ENCODE assay signal across 1 cellular context in the genomic region with DNA sequence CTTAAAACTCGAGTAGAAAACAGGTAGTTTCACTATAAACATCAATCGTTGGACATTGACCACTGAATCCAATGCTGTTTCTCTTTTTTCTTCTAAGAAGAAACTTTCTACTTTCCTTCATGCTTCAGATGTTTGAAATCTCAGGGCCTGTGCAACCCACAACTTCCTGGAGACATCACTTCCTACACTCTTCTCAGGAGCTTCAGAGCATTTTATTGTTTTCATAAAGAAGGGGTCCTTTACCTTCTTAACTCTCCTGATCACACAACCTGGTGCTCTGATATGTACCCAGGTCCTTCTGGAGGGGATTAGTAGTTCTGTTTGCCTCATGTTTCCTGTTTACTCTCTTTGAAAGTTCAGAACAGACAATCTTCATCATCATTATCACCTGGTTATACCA.
TF ChIP-seq lines count a peak whose summit lies in the region.

No MANE protein-coding gene starts in this region.

TF ChIP-seq in K562, 482 proteins besides CTCF, POLR2A, EP300 and RAD21:
- TF ChIP-seq, protein P1, sequence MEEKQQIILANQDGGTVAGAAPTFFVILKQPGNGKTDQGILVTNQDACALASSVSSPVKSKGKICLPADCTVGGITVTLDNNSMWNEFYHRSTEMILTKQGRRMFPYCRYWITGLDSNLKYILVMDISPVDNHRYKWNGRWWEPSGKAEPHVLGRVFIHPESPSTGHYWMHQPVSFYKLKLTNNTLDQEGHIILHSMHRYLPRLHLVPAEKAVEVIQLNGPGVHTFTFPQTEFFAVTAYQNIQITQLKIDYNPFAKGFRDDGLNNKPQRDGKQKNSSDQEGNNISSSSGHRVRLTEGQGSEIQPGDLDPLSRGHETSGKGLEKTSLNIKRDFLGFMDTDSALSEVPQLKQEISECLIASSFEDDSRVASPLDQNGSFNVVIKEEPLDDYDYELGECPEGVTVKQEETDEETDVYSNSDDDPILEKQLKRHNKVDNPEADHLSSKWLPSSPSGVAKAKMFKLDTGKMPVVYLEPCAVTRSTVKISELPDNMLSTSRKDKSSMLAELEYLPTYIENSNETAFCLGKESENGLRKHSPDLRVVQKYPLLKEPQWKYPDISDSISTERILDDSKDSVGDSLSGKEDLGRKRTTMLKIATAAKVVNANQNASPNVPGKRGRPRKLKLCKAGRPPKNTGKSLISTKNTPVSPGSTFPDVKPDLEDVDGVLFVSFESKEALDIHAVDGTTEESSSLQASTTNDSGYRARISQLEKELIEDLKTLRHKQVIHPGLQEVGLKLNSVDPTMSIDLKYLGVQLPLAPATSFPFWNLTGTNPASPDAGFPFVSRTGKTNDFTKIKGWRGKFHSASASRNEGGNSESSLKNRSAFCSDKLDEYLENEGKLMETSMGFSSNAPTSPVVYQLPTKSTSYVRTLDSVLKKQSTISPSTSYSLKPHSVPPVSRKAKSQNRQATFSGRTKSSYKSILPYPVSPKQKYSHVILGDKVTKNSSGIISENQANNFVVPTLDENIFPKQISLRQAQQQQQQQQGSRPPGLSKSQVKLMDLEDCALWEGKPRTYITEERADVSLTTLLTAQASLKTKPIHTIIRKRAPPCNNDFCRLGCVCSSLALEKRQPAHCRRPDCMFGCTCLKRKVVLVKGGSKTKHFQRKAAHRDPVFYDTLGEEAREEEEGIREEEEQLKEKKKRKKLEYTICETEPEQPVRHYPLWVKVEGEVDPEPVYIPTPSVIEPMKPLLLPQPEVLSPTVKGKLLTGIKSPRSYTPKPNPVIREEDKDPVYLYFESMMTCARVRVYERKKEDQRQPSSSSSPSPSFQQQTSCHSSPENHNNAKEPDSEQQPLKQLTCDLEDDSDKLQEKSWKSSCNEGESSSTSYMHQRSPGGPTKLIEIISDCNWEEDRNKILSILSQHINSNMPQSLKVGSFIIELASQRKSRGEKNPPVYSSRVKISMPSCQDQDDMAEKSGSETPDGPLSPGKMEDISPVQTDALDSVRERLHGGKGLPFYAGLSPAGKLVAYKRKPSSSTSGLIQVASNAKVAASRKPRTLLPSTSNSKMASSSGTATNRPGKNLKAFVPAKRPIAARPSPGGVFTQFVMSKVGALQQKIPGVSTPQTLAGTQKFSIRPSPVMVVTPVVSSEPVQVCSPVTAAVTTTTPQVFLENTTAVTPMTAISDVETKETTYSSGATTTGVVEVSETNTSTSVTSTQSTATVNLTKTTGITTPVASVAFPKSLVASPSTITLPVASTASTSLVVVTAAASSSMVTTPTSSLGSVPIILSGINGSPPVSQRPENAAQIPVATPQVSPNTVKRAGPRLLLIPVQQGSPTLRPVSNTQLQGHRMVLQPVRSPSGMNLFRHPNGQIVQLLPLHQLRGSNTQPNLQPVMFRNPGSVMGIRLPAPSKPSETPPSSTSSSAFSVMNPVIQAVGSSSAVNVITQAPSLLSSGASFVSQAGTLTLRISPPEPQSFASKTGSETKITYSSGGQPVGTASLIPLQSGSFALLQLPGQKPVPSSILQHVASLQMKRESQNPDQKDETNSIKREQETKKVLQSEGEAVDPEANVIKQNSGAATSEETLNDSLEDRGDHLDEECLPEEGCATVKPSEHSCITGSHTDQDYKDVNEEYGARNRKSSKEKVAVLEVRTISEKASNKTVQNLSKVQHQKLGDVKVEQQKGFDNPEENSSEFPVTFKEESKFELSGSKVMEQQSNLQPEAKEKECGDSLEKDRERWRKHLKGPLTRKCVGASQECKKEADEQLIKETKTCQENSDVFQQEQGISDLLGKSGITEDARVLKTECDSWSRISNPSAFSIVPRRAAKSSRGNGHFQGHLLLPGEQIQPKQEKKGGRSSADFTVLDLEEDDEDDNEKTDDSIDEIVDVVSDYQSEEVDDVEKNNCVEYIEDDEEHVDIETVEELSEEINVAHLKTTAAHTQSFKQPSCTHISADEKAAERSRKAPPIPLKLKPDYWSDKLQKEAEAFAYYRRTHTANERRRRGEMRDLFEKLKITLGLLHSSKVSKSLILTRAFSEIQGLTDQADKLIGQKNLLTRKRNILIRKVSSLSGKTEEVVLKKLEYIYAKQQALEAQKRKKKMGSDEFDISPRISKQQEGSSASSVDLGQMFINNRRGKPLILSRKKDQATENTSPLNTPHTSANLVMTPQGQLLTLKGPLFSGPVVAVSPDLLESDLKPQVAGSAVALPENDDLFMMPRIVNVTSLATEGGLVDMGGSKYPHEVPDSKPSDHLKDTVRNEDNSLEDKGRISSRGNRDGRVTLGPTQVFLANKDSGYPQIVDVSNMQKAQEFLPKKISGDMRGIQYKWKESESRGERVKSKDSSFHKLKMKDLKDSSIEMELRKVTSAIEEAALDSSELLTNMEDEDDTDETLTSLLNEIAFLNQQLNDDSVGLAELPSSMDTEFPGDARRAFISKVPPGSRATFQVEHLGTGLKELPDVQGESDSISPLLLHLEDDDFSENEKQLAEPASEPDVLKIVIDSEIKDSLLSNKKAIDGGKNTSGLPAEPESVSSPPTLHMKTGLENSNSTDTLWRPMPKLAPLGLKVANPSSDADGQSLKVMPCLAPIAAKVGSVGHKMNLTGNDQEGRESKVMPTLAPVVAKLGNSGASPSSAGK (IDR thresholded peaks at IDR 0.05) = no peak
- TF ChIP-seq, protein P2, sequence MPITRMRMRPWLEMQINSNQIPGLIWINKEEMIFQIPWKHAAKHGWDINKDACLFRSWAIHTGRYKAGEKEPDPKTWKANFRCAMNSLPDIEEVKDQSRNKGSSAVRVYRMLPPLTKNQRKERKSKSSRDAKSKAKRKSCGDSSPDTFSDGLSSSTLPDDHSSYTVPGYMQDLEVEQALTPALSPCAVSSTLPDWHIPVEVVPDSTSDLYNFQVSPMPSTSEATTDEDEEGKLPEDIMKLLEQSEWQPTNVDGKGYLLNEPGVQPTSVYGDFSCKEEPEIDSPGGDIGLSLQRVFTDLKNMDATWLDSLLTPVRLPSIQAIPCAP (CRISPR knock-in tag; IDR thresholded peaks at IDR 0.05; ENCODE audit: borderline replicate concordance) = no peak
- TF ChIP-seq FOXJ3 (CRISPR knock-in tag; IDR thresholded peaks at IDR 0.05) (no peak), MECOM (CRISPR knock-in tag; IDR thresholded peaks at IDR 0.05) (no peak), E2F3 (CRISPR knock-in tag; IDR thresholded peaks at IDR 0.05) (no peak), MCM3 (IDR thresholded peaks at IDR 0.05) (no peak), HDAC8 (tag; IDR thresholded peaks at IDR 0.05) (no peak), HNRNPH1 (optimal IDR thresholded peaks at IDR 0.05; ENCODE audit: low read depth, low read length) (no peak), NR1H2 (CRISPR knock-in tag; IDR thresholded peaks at IDR 0.05) (no peak), NFATC3 (IDR thresholded peaks at IDR 0.05) (no peak), ZNF23 (CRISPR knock-in tag; IDR thresholded peaks at IDR 0.05) (no peak), ZNF589 (CRISPR knock-in tag; IDR thresholded peaks at IDR 0.05; ENCODE audit: low read depth) (no peak), PHF20 (IDR thresholded peaks at IDR 0.05; ENCODE audit: partially characterized antibody) (no peak), RBM34 (IDR thresholded peaks at IDR 0.05; ENCODE audit: borderline replicate concordance, insufficient read depth, low read length) (no peak), ZNF3 (CRISPR knock-in tag; IDR thresholded peaks at IDR 0.05) (no peak)
- TF ChIP-seq, protein P3, sequence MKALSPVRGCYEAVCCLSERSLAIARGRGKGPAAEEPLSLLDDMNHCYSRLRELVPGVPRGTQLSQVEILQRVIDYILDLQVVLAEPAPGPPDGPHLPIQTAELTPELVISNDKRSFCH (CRISPR knock-in tag; IDR thresholded peaks at IDR 0.05) = no peak
- TF ChIP-seq, protein P3 (tag; IDR thresholded peaks at IDR 0.05) = no peak
- TF ChIP-seq, protein P4, sequence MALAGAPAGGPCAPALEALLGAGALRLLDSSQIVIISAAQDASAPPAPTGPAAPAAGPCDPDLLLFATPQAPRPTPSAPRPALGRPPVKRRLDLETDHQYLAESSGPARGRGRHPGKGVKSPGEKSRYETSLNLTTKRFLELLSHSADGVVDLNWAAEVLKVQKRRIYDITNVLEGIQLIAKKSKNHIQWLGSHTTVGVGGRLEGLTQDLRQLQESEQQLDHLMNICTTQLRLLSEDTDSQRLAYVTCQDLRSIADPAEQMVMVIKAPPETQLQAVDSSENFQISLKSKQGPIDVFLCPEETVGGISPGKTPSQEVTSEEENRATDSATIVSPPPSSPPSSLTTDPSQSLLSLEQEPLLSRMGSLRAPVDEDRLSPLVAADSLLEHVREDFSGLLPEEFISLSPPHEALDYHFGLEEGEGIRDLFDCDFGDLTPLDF (CRISPR knock-in tag; IDR thresholded peaks at IDR 0.05) = no peak
- TF ChIP-seq, protein P5, sequence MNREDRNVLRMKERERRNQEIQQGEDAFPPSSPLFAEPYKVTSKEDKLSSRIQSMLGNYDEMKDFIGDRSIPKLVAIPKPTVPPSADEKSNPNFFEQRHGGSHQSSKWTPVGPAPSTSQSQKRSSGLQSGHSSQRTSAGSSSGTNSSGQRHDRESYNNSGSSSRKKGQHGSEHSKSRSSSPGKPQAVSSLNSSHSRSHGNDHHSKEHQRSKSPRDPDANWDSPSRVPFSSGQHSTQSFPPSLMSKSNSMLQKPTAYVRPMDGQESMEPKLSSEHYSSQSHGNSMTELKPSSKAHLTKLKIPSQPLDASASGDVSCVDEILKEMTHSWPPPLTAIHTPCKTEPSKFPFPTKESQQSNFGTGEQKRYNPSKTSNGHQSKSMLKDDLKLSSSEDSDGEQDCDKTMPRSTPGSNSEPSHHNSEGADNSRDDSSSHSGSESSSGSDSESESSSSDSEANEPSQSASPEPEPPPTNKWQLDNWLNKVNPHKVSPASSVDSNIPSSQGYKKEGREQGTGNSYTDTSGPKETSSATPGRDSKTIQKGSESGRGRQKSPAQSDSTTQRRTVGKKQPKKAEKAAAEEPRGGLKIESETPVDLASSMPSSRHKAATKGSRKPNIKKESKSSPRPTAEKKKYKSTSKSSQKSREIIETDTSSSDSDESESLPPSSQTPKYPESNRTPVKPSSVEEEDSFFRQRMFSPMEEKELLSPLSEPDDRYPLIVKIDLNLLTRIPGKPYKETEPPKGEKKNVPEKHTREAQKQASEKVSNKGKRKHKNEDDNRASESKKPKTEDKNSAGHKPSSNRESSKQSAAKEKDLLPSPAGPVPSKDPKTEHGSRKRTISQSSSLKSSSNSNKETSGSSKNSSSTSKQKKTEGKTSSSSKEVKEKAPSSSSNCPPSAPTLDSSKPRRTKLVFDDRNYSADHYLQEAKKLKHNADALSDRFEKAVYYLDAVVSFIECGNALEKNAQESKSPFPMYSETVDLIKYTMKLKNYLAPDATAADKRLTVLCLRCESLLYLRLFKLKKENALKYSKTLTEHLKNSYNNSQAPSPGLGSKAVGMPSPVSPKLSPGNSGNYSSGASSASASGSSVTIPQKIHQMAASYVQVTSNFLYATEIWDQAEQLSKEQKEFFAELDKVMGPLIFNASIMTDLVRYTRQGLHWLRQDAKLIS (CRISPR knock-in tag; IDR thresholded peaks at IDR 0.05) = no peak
- TF ChIP-seq, protein P6, sequence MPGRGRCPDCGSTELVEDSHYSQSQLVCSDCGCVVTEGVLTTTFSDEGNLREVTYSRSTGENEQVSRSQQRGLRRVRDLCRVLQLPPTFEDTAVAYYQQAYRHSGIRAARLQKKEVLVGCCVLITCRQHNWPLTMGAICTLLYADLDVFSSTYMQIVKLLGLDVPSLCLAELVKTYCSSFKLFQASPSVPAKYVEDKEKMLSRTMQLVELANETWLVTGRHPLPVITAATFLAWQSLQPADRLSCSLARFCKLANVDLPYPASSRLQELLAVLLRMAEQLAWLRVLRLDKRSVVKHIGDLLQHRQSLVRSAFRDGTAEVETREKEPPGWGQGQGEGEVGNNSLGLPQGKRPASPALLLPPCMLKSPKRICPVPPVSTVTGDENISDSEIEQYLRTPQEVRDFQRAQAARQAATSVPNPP (IDR thresholded peaks at IDR 0.05; ENCODE audit: borderline replicate concordance, insufficient read depth, insufficient read length) = no peak
